Comparison of ENCODE assay signal across 27 cellular contexts in the genomic region with DNA sequence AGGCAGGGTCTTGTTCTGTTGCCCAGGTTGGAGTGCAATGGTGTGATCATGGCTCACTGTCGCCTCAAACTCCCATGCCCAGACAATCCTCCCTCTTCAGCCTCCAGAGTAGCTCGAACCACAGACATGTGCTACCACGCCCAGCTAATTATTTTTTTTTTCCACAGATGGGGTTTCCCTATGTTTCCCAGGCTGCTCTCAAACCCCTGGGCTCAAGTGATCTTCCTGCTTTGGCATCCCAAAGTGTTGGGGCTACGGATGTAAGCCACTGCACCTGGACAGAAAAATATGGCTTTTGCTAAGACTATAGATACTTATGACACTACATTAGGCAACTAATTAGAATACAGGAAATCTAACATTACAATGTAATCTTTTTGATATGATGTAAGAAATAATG.
"Had no signal": no experiment of that assay in that cellular context is flagged by ENCODE, and none has a peak within 500 bp of the region (broad histone marks: within the 10 kb centered on the region; RNA-seq: fewer than 3 reads in every experiment).

No MANE protein-coding gene starts in this region.

- H3K27me3 ChIP-seq: cardiac muscle cell, SJCRH30 had no signal

- H3K4me1 ChIP-seq: SJCRH30 had no signal

- H3K9ac ChIP-seq: SK-N-SH had no signal

- ATAC-seq: activated CD4-positive, alpha-beta T cell treated with anti-CD3 and anti-CD28 coated beads for 36 hours; activated T-helper 17 cell treated with anti-CD3 and anti-CD28 coated beads, Interleukin-2, amount 50 U/mL, for 72 hours; Panc1 had no signal

- H3K27ac Mint-ChIP-seq: activated CD4-positive, alpha-beta memory T cell treated with anti-CD3 and anti-CD28 coated beads, Interleukin-2, amount 10 ng/mL, durations not matched to agents 7 days and 5 days; activated CD4-positive, alpha-beta T cell treated with anti-CD3 and anti-CD28 coated beads for 36 hours; activated naive CD4-positive, alpha-beta T cell treated with anti-CD3 and anti-CD28 coated beads for 36 hours; activated naive CD8-positive, alpha-beta T cell; activated T-helper 17 cell treated with anti-CD3 and anti-CD28 coated beads, Interleukin-2, amount 50 U/mL, for 72 hours had no signal

- DNase-seq: activated CD4-positive, alpha-beta memory T cell treated with anti-CD3 and anti-CD28 coated beads, Interleukin-2, amount 10 ng/mL, durations not matched to agents 7 days and 5 days; activated CD4-positive, alpha-beta T cell treated with anti-CD3 and anti-CD28 coated beads for 36 hours; activated CD4-positive, alpha-beta T cell treated with anti-CD3 and anti-CD28 coated beads, Interleukin-2, amount 50 U/mL, for 1 hour; activated gamma-delta T cell; activated naive CD4-positive, alpha-beta T cell treated with anti-CD3 and anti-CD28 coated beads for 36 hours; activated T-cell treated with anti-CD3 and anti-CD28 coated beads for 4 hours; activated T-cell treated with anti-CD3 and anti-CD28 coated beads, Interleukin-2, amount 50 U/mL, for 48 hours; amygdala; KG1; NCI-H1048; NCI-H146; NCI-H187 treated with DMSO at 0.1 percent for 48 hours; NCI-H2081 treated with DMSO at 0.1 percent for 48 hours; NCI-H446; NCI-H524; NCI-H82; Right ventricle myocardium superior; SJCRH30; SK-N-SH; T-helper 1 cell had no signal

- H3K36me3 ChIP-seq: cardiac muscle cell, SJCRH30 had no signal

- H3K9me3 ChIP-seq: SJCRH30, SK-N-SH had no signal

- H3K27ac ChIP-seq: cardiac muscle cell, RWPE1, SJCRH30, VCaP had no signal

- H3K4me3 ChIP-seq: cardiac muscle cell, SJCRH30 had no signal

- H3K9me3 Mint-ChIP-seq: activated CD4-positive, alpha-beta memory T cell treated with anti-CD3 and anti-CD28 coated beads, Interleukin-2, amount 10 ng/mL, durations not matched to agents 7 days and 5 days; activated naive CD4-positive, alpha-beta T cell treated with anti-CD3 and anti-CD28 coated beads for 36 hours; activated T-helper 17 cell treated with anti-CD3 and anti-CD28 coated beads, Interleukin-2, amount 50 U/mL, for 72 hours; brain had no signal

- H3K27me3 Mint-ChIP-seq: activated CD4-positive, alpha-beta memory T cell treated with anti-CD3 and anti-CD28 coated beads, Interleukin-2, amount 10 ng/mL, durations not matched to agents 7 days and 5 days; activated CD4-positive, alpha-beta T cell treated with anti-CD3 and anti-CD28 coated beads for 36 hours; activated naive CD8-positive, alpha-beta T cell; activated T-helper 17 cell treated with anti-CD3 and anti-CD28 coated beads, Interleukin-2, amount 50 U/mL, for 72 hours; brain had no signal

- H3K4me3 Mint-ChIP-seq: activated CD4-positive, alpha-beta memory T cell treated with anti-CD3 and anti-CD28 coated beads, Interleukin-2, amount 10 ng/mL, durations not matched to agents 7 days and 5 days; activated CD4-positive, alpha-beta T cell treated with anti-CD3 and anti-CD28 coated beads for 36 hours; activated naive CD4-positive, alpha-beta T cell treated with anti-CD3 and anti-CD28 coated beads for 36 hours; activated naive CD8-positive, alpha-beta T cell; activated T-helper 17 cell treated with anti-CD3 and anti-CD28 coated beads, Interleukin-2, amount 50 U/mL, for 72 hours; brain had no signal

- H3K4me2 ChIP-seq: SK-N-SH had no signal
